In the genomic region with DNA sequence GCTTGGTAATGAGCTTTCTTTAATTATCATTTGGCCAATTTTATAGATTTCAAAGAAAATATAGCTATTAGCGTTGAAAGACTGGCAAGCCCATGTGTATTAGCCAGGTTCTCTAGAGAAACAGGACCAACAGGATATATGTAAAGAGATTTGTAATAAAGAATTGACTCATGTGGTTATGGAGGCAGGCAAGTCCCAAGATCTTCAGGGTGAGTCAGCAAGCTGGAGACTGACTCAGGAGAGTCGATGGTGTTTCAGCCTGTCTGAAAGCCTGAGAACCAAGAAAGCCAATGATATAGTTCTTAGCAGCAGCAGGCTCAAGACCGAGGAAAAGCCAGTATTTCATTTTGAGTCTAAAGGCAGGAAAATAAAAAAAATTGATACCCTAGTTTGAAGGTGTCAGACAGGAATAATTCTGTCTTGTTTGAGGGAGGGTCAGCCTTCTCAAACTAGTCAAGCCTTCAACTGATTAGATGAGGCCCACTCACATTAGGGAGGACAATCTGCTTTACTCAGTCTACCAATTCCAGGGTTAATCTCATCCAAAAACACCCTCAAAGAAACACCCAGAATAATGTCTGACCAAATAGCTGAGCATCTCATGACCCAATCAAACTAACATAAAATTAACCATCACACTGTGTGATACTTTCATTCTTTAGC, we compare ENCODE assay signal across 8 cellular contexts.
A peak's percentile ranks its signal among the peaks of the same experiment; 100 is the strongest.
DNase-seq lines count a peak whose midpoint lies in the region; ATAC-seq and TF ChIP-seq lines count a peak whose summit lies in the region.

No MANE protein-coding gene starts in this region.

- H3K36me3 Mint-ChIP-seq in T-cell: no peaks in the 10 kb centered on the region

- H3K27ac Mint-ChIP-seq in T-cell: no peak overlapping the region

- H3K27ac ChIP-seq in RWPE2 (ENCODE audit: poor library complexity, severe bottlenecking): no peak overlapping the region

- no peaks in the 10 kb centered on the region for H3K27me3 ChIP-seq in RWPE2 (ENCODE audit: insufficient read depth, poor library complexity, severe bottlenecking)

- no peak overlapping the region for H3K4me3 ChIP-seq in RWPE2 (ENCODE audit: severe bottlenecking)

- DNase-seq in AG08396 (ENCODE audit: low spot score) (peak; percentile 17), H4 (ENCODE audit: low spot score) (peak; percentile 17), RWPE2 (ENCODE audit: low spot score) (peak; percentile 70), fibroblast of peridontal ligament (ENCODE audit: extremely low read depth) (peak; percentile 84), NCI-H774 (lab: John Stamatoyannopoulos, UW) (no peak), COLO829 (ENCODE audit: low spot score) (no peak), T-cell (no peak), NCI-H1694 treated with DMSO at 0.1 percent for 48 hours (lab: John Stamatoyannopoulos, UW) (no peak)

- no peaks in the 10 kb centered on the region for H3K27me3 Mint-ChIP-seq in T-cell

- H3K4me1 Mint-ChIP-seq in T-cell: no peaks in the 10 kb centered on the region

- H3K36me3 ChIP-seq in RWPE2 (ENCODE audit: low read depth): no peaks in the 10 kb centered on the region

- POLR2A ChIA-PET in T-cell (lab: Charles Lee): no interaction called here

- TF ChIP-seq CTCF in RWPE2 (IDR thresholded peaks at IDR 0.05; ENCODE audit: poor library complexity, severe bottlenecking): no peak

- peaks cover 4 to 23% (median 15%) of the 10 kb centered on the region in 3 donors for H3K9me3 Mint-ChIP-seq in T-cell

- CTCF ChIA-PET in T-cell (lab: Charles Lee): no interaction called here

- no peaks in the 10 kb centered on the region for H3K9me3 ChIP-seq in RWPE2 (ENCODE audit: severe bottlenecking)

- no peak overlapping the region for H3K4me3 Mint-ChIP-seq in T-cell

- ATAC-seq in RWPE2 (ENCODE audit: low read depth): peak; percentile 99
- no peak for ATAC-seq in T-cell (replicated peaks in 1 of 4)

- H3K4me1 ChIP-seq in RWPE2 (ENCODE audit: insufficient read depth, poor library complexity, severe bottlenecking): no peaks in the 10 kb centered on the region

Comparison
In these comparisons a context has a peak if more than half of its experiments do, and no peak if none do; other contexts are left out.
1. DNase-seq: peak in AG08396 (single experiment), H4 (single experiment), RWPE2 (single experiment) and fibroblast of peridontal ligament (single experiment); none in NCI-H774 (single experiment), COLO829 (single experiment), T-cell (0 of 34) and NCI-H1694 treated with DMSO at 0.1 percent for 48 hours (single experiment).